Comparison of ENCODE assay signal across 15 cellular contexts in genomic region chr3:195012100-195012499, GRCh38.
"Had no signal": no experiment of that assay in that cellular context is flagged by ENCODE, and none has a peak within 500 bp of the region (broad histone marks: within the 10 kb centered on the region; RNA-seq: fewer than 3 reads in every experiment).

No MANE protein-coding gene starts in this region.

- H3K4me3 ChIP-seq: adrenal gland, right lobe of liver, spleen, tibial artery, vagina had no signal

- H3K27ac Mint-ChIP-seq: activated CD4-positive, alpha-beta memory T cell treated with anti-CD3 and anti-CD28 coated beads for 36 hours; activated naive CD4-positive, alpha-beta T cell treated with anti-CD3 and anti-CD28 coated beads, Interleukin-2, amount 50 U/mL, for 24 hours; activated T-cell treated with anti-CD3 and anti-CD28 coated beads, Interleukin-2, amount 50 U/mL, for 24 hours; nephron had no signal

- H3K27me3 Mint-ChIP-seq: activated naive CD4-positive, alpha-beta T cell treated with anti-CD3 and anti-CD28 coated beads, Interleukin-2, amount 50 U/mL, for 24 hours; activated T-cell treated with anti-CD3 and anti-CD28 coated beads, Interleukin-2, amount 50 U/mL, for 24 hours had no signal

- DNase-seq: activated CD4-positive, alpha-beta memory T cell treated with anti-CD3 and anti-CD28 coated beads for 36 hours; activated T-cell treated with anti-CD3 and anti-CD28 coated beads, Interleukin-2, amount 50 U/mL, for 24 hours; adrenal gland; caudate nucleus; foreskin keratinocyte; glutamatergic neuron; kidney glomerular epithelial cell; occipital lobe; spleen; WERI-Rb-1 had no signal

- H3K36me3 ChIP-seq: adrenal gland, right lobe of liver, spleen, tibial artery, vagina, WERI-Rb-1 had no signal

- H3K4me3 Mint-ChIP-seq: activated CD4-positive, alpha-beta memory T cell treated with anti-CD3 and anti-CD28 coated beads for 36 hours; activated naive CD4-positive, alpha-beta T cell treated with anti-CD3 and anti-CD28 coated beads, Interleukin-2, amount 50 U/mL, for 24 hours; activated T-cell treated with anti-CD3 and anti-CD28 coated beads, Interleukin-2, amount 50 U/mL, for 24 hours; nephron had no signal

- H3K4me1 Mint-ChIP-seq: nephron had no signal

- H3K27me3 ChIP-seq: adrenal gland, foreskin keratinocyte, right lobe of liver, spleen, tibial artery, vagina had no signal

- H3K9me3 Mint-ChIP-seq: activated CD4-positive, alpha-beta memory T cell treated with anti-CD3 and anti-CD28 coated beads for 36 hours; activated naive CD4-positive, alpha-beta T cell treated with anti-CD3 and anti-CD28 coated beads, Interleukin-2, amount 50 U/mL, for 24 hours; activated T-cell treated with anti-CD3 and anti-CD28 coated beads, Interleukin-2, amount 50 U/mL, for 24 hours had no signal

- H3K4me1 ChIP-seq: adrenal gland, foreskin keratinocyte, right lobe of liver, tibial artery, vagina had no signal

- H3K27ac ChIP-seq: adrenal gland, foreskin keratinocyte, right lobe of liver, spleen, tibial artery, vagina, WERI-Rb-1 had no signal

- H3K9me3 ChIP-seq: adrenal gland, right lobe of liver, spleen, tibial artery, vagina had no signal

- ATAC-seq: foreskin keratinocyte, right lobe of liver had no signal

- H3K36me3 Mint-ChIP-seq: activated CD4-positive, alpha-beta memory T cell treated with anti-CD3 and anti-CD28 coated beads for 36 hours; activated naive CD4-positive, alpha-beta T cell treated with anti-CD3 and anti-CD28 coated beads, Interleukin-2, amount 50 U/mL, for 24 hours had no signal
